Comparison of ENCODE assay signal across 16 cellular contexts in genomic region chr6:169964440-169965212, GRCh38.
DNase-seq lines count a peak whose midpoint lies in the region; ATAC-seq and TF ChIP-seq lines count a peak whose summit lies in the region.
"Had no signal": no experiment of that assay in that cellular context is flagged by ENCODE, and none has a peak within 500 bp of the region (broad histone marks: within the 10 kb centered on the region; RNA-seq: fewer than 3 reads in every experiment).

No MANE protein-coding gene starts in this region.

- no peak overlapping the region for H3K27ac ChIP-seq in right atrium auricular region
- no peak overlapping the region for H3K27ac ChIP-seq in neuronal stem cell (replicated peaks; ENCODE audit: low read length)
- H3K27ac ChIP-seq in vagina, result no peak overlapping the region

- H2BK5ac ChIP-seq in neuronal stem cell (ENCODE audit: low read length), result no peak overlapping the region

- H3K9me3 Mint-ChIP-seq in central memory CD8-positive, alpha-beta T cell, result no peaks in the 10 kb centered on the region
- H3K9me3 Mint-ChIP-seq: CD4-positive, CD25-positive, alpha-beta regulatory T cell had no signal

- no CpG with 5 or more reads among the region's 9 CpGs for WGBS in neuronal stem cell (ENCODE audit: extremely low coverage in 2 of 2, insufficient read length in 2 of 2, insufficient replicate concordance in 1 of 2), 2 donors

- H3K27me3 ChIP-seq in right atrium auricular region (no peaks in the 10 kb centered on the region), neuronal stem cell (ENCODE audit: control insufficient read depth in 3 of 3, insufficient read depth in 3 of 3, low read depth in 1 of 3, low read length in 3 of 3) (peaks cover 0 to 4% (median 0%) of the 10 kb centered on the region in 3 experiments), vagina (no peaks in the 10 kb centered on the region), BE2C (no peaks in the 10 kb centered on the region)

- H3K36me3 Mint-ChIP-seq in central memory CD8-positive, alpha-beta T cell (ENCODE audit: insufficient read depth), result no peaks in the 10 kb centered on the region
- H3K36me3 Mint-ChIP-seq: CD4-positive, CD25-positive, alpha-beta regulatory T cell had no signal

- no peak overlapping the region for H3K14ac ChIP-seq in neuronal stem cell (ENCODE audit: low read length)

- H3K18ac ChIP-seq in neuronal stem cell (ENCODE audit: low read length), result peak overlapping the region; percentile 77

- H3K36me3 ChIP-seq in right atrium auricular region (no peaks in the 10 kb centered on the region), neuronal stem cell (replicated peaks in 1 of 2; ENCODE audit: control insufficient read depth in 2 of 2, insufficient read depth in 2 of 2, low read length in 2 of 2) (no peaks in the 10 kb centered on the region), vagina (no peaks in the 10 kb centered on the region), BE2C (no peaks in the 10 kb centered on the region)

- no peak for TF ChIP-seq POLR2A in vagina (IDR thresholded peaks at IDR 0.05)

- H2BK15ac ChIP-seq in neuronal stem cell (ENCODE audit: low read length), result no peak overlapping the region

- no peak overlapping the region for H3K4me2 ChIP-seq in neuronal stem cell (ENCODE audit: insufficient read depth, low read length, poor library complexity, severe bottlenecking)

- DNase-seq in right atrium auricular region (ENCODE audit: low spot score) (peak; percentile 40), left cardiac atrium (no peak), neuronal stem cell (ENCODE audit: low spot score) (no peak), vagina (ENCODE audit: extremely low spot score in 2 of 2) (peak; percentile 67 to 74), hepatic stellate cell (ENCODE audit: low spot score) (no peak), BE2C (no peak), GF-D8 (lab: John Stamatoyannopoulos, UW) (no peak)
- peak in 1 of 2 donors; percentile 2 for DNase-seq in central memory CD8-positive, alpha-beta T cell (ENCODE audit: low spot score in 2 of 2)
- DNase-seq: ACHN; AML-193; Caco-2; CD4-positive, CD25-positive, alpha-beta regulatory T cell; DMS153; HFFc6; NCI-H1105 treated with DMSO at 0.1 percent for 48 hours; NCI-H187 had no signal

- peaks cover 0 to 17% of the 10 kb centered on the region in 2 donors for H3K4me1 ChIP-seq in right atrium auricular region
- peaks cover 0 to 10% of the 10 kb centered on the region in 2 donors for H3K4me1 ChIP-seq in neuronal stem cell (ENCODE audit: control insufficient read depth in 2 of 2, insufficient read depth in 1 of 2, low read depth in 1 of 2, low read length in 2 of 2)
- peaks cover 10% of the 10 kb centered on the region for H3K4me1 ChIP-seq in vagina
- no peaks in the 10 kb centered on the region for H3K4me1 ChIP-seq in BE2C
- H3K4me1 ChIP-seq: Caco-2 had no signal

- peaks cover 47% of the 10 kb centered on the region for H3K27me3 Mint-ChIP-seq in central memory CD8-positive, alpha-beta T cell

- no peak overlapping the region for H2AK5ac ChIP-seq in neuronal stem cell (ENCODE audit: low read depth, low read length)

- TF ChIP-seq CTCF in right atrium auricular region (IDR thresholded peaks at IDR 0.05) (no peak), vagina (IDR thresholded peaks at IDR 0.05) (no peak), BE2C (IDR thresholded peaks at IDR 0.05; ENCODE audit: low read depth, low read length) (no peak)

- peak overlapping the region; percentile 13 for H3K27ac Mint-ChIP-seq in central memory CD8-positive, alpha-beta T cell (ENCODE audit: low read depth)
- H3K27ac Mint-ChIP-seq: CD4-positive, CD25-positive, alpha-beta regulatory T cell; HFFc6 had no signal

- intact Hi-C loops in left cardiac atrium (cut with DNase I), result loop anchor here in 1 of 2 donors (5.0 to 10.0 kb wide), 2 partner anchors 330 to 553 kb away; partner anchors contain the start of gene DLL1
- intact Hi-C loops in vagina (cut with DNase I), result no loop called here

- no peak overlapping the region for H4K8ac ChIP-seq in neuronal stem cell (ENCODE audit: low read depth, low read length)

- H3K79me1 ChIP-seq in neuronal stem cell (ENCODE audit: low read depth, low read length), result no peaks in the 10 kb centered on the region

- H3K4ac ChIP-seq in neuronal stem cell (ENCODE audit: low read length), result no peak overlapping the region

- H3K9me3 ChIP-seq in right atrium auricular region (no peaks in the 10 kb centered on the region), neuronal stem cell (replicated peaks in 1 of 2; ENCODE audit: control insufficient read depth in 2 of 2, insufficient read depth in 1 of 2, low read depth in 1 of 2, low read length in 2 of 2) (peaks cover 0 to 6% of the 10 kb centered on the region in 2 donors), vagina (no peaks in the 10 kb centered on the region), BE2C (no peaks in the 10 kb centered on the region)
- H3K9me3 ChIP-seq: Caco-2 had no signal

- no peak overlapping the region for H3K4me3 Mint-ChIP-seq in central memory CD8-positive, alpha-beta T cell
- H3K4me3 Mint-ChIP-seq: HFFc6 had no signal

- no peak overlapping the region for H3K23ac ChIP-seq in neuronal stem cell (ENCODE audit: low read depth, low read length, poor library complexity)

- H4K91ac ChIP-seq in neuronal stem cell (ENCODE audit: low read depth, low read length, poor library complexity), result no peak overlapping the region

- no peak overlapping the region for H2AFZ ChIP-seq in neuronal stem cell (ENCODE audit: low read length)

- no peak overlapping the region for H3K9ac ChIP-seq in neuronal stem cell (ENCODE audit: low read depth, low read length, poor library complexity)

- H3K4me3 ChIP-seq in right atrium auricular region, result no peak overlapping the region
- no peak overlapping the region for H3K4me3 ChIP-seq in neuronal stem cell (ENCODE audit: low read length in 2 of 2)
- no peak overlapping the region for H3K4me3 ChIP-seq in vagina
- no peak overlapping the region for H3K4me3 ChIP-seq in BE2C (ENCODE audit: low read depth, low read length)

- no peak overlapping the region for H2BK120ac ChIP-seq in neuronal stem cell (ENCODE audit: low read depth, low read length)

- no peak overlapping the region for H2BK12ac ChIP-seq in neuronal stem cell (ENCODE audit: low read length)

- ATAC-seq in left cardiac atrium, result no peak
- no peak for ATAC-seq in central memory CD8-positive, alpha-beta T cell (replicated peaks; ENCODE audit: extremely low read depth, poor library complexity, severe bottlenecking)

- H3K4me1 Mint-ChIP-seq in central memory CD8-positive, alpha-beta T cell, result no peaks in the 10 kb centered on the region

Comparison
In these comparisons a context has a peak if more than half of its experiments do, and no peak if none do; other contexts are left out.
1. DNase-seq: peak in right atrium auricular region (single experiment) and vagina (2 of 2); none in left cardiac atrium (single experiment), neuronal stem cell (single experiment), hepatic stellate cell (single experiment), BE2C (single experiment) and GF-D8 (single experiment).